ENCODE assay signal across 15 cellular contexts in the genomic region with DNA sequence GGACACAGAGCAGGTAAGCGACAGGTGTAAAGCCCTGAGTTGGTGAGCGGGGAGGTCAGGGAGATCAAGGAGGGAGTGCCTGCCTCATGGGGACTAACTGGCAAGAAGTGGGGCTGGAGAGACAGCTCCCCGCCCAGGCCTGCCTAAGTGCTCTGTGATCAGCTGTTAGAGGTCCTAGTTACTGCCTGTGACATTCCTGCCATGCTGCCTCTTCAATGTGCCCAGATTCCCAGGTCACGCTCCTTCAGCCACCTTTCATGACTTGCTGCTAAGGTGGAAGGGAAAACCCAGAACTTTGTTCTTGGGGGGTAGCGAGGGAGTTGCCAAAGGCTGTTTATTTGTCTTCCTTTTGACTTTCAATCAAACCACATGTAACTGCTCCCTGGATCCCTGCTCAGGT.
DNase-seq lines count a peak whose midpoint lies in the region; ATAC-seq and TF ChIP-seq lines count a peak whose summit lies in the region.
"Had no signal": no experiment of that assay in that cellular context is flagged by ENCODE, and none has a peak within 500 bp of the region (broad histone marks: within the 10 kb centered on the region; RNA-seq: fewer than 3 reads in every experiment).

No MANE protein-coding gene starts in this region.

- intact Hi-C loops in IMR-90 (cut with micrococcal nuclease) (no loop called here), posterior vena cava (cut with DNase I) (no loop called here), right lobe of liver (cut with DNase I) (no loop called here)

- peak overlapping the region; percentile 23 for H3K27ac Mint-ChIP-seq in nephron progenitor cell
- H3K27ac Mint-ChIP-seq: stimulated activated naive B cell treated with anti-CD40 and anti-IgM and Interleukin-4, amounts not matched to agents 10 μg/mL and 1 μg/mL and 100 μg/mL, for 72 hours; T-helper 17 cell had no signal

- peak overlapping the region; percentile 51 to 88; a peak in 3 of 4 replicates for H4K8ac ChIP-seq in IMR-90 (ENCODE audit: low read depth in 2 of 2, low read length in 2 of 2)

- H3K27ac ChIP-seq in BLaER1 = no peak overlapping the region
- H3K27ac ChIP-seq in IMR-90 (ENCODE audit: insufficient read depth, low read length) = peak overlapping the region; percentile 57
- H3K27ac ChIP-seq in coronary artery = no peak overlapping the region
- H3K27ac ChIP-seq in right lobe of liver = peak overlapping the region in 1 of 3 donors; percentile 28

- peak overlapping the region; percentile 95 for H2AK5ac ChIP-seq in IMR-90 (ENCODE audit: low read depth, low read length)

- H3K4me1 ChIP-seq in BLaER1 (peaks cover 36% of the 10 kb centered on the region), IMR-90 (ENCODE audit: control insufficient read depth, insufficient read depth, low read length) (peaks cover 32% of the 10 kb centered on the region), right lobe of liver (no peaks in the 10 kb centered on the region)

- no peaks in the 10 kb centered on the region for H3K36me3 ChIP-seq in BLaER1
- no peaks in the 10 kb centered on the region for H3K36me3 ChIP-seq in IMR-90 (ENCODE audit: control insufficient read depth, insufficient read depth, low read length)
- H3K36me3 ChIP-seq in right lobe of liver = no peaks in the 10 kb centered on the region

- H4K5ac ChIP-seq in IMR-90 (ENCODE audit: low read depth, low read length) = peak overlapping the region; percentile 25

- WGBS in IMR-90 (ENCODE audit: extremely low coverage in 2 of 2, insufficient read length in 1 of 2), 2 experiments = 95% methylated on average over 3 of the region's 5 CpGs; no CpG with 5 or more reads in 1 of the 2 experiments
- WGBS in right lobe of liver (ENCODE audit: insufficient coverage, low coverage, low lambda C conversion rate, missing lambda C conversion rate) = 70% methylated on average over 5 of the region's 5 CpGs

- peaks cover 0 to 39% of the 10 kb centered on the region in 2 experiments; a peak in 2 of 4 replicates for H3K79me1 ChIP-seq in IMR-90 (ENCODE audit: low read depth in 1 of 2, low read length in 2 of 2)

- H2BK5ac ChIP-seq in IMR-90 (ENCODE audit: low read depth, low read length, poor library complexity, severe bottlenecking) = peak overlapping the region; percentile 74

- peak overlapping the region; percentile 62; the same call in 1 of the 2 replicates for H3K56ac ChIP-seq in IMR-90 (ENCODE audit: extremely low read depth, insufficient read depth, low read length)

- H2BK20ac ChIP-seq in IMR-90 (ENCODE audit: low read depth, low read length) = peak overlapping the region; percentile 96

- H3K14ac ChIP-seq in IMR-90 (replicated peaks; ENCODE audit: low read depth, low read length) = peak overlapping the region; percentile 94

- H3K4me3 Mint-ChIP-seq in nephron progenitor cell = no peak overlapping the region
- H3K4me3 Mint-ChIP-seq: T-helper 17 cell had no signal

- no peak for TF ChIP-seq RAD21 in IMR-90 (IDR thresholded peaks at IDR 0.05; ENCODE audit: low read length)

- H3K9me3 ChIP-seq in BLaER1 = no peaks in the 10 kb centered on the region
- H3K9me3 ChIP-seq in IMR-90 (ENCODE audit: control insufficient read depth, insufficient read depth, low read length) = no peaks in the 10 kb centered on the region
- H3K9me3 ChIP-seq in right lobe of liver = no peaks in the 10 kb centered on the region

- peak overlapping the region; percentile 34 for H3K18ac ChIP-seq in IMR-90 (ENCODE audit: low read depth, low read length)

- peak overlapping the region; percentile 32 for H3K4me2 ChIP-seq in BLaER1
- H3K4me2 ChIP-seq in IMR-90 (ENCODE audit: low read depth, low read length) = no peak overlapping the region

- peaks cover 6% of the 10 kb centered on the region for H3K27me3 Mint-ChIP-seq in nephron progenitor cell (ENCODE audit: low read depth, poor library complexity)

- peak overlapping the region; percentile 96 for H4K91ac ChIP-seq in IMR-90 (ENCODE audit: insufficient read depth, low read depth, low read length)

- H3K23ac ChIP-seq in IMR-90 (ENCODE audit: low read depth, low read length) = peak overlapping the region; percentile 85

- H3K4me3 ChIP-seq in BLaER1 (no peak overlapping the region), IMR-90 (ENCODE audit: insufficient read depth, low read depth, low read length) (no peak overlapping the region), coronary artery (peak overlapping the region; percentile 38), right lobe of liver (no peak overlapping the region)

- in situ Hi-C loops in IMR-90 (cut with MboI; ENCODE audit: low sequenced_read_pairs) = no loop called here

- H2AFZ ChIP-seq in IMR-90 (replicated peaks; ENCODE audit: low read length, poor library complexity) = no peak overlapping the region

- dilution Hi-C loops in IMR-90 (cut with HindIII; ENCODE audit: low sequenced_read_pairs, unreplicated experiment) = no loop called here

- peak overlapping the region; percentile 97 for H3K4ac ChIP-seq in IMR-90 (ENCODE audit: low read depth, low read length)

- H3K9ac ChIP-seq in BLaER1 (no peak overlapping the region), IMR-90 (ENCODE audit: low read depth, low read length) (peak overlapping the region; percentile 33; the same call in 1 of the 2 replicates)

- H2AK9ac ChIP-seq in IMR-90 (replicated peaks; ENCODE audit: low read depth, low read length, poor library complexity) = peak overlapping the region; percentile 18

- H4K20me1 ChIP-seq in BLaER1 (no peaks in the 10 kb centered on the region), IMR-90 (ENCODE audit: insufficient read depth, low read length) (no peaks in the 10 kb centered on the region)

- H2BK120ac ChIP-seq in IMR-90 (ENCODE audit: low read depth, low read length) = peak overlapping the region; percentile 96

- peak overlapping the region; percentile 71 for H2BK15ac ChIP-seq in IMR-90 (ENCODE audit: low read depth, low read length)

- ATAC-seq in IMR-90 (ENCODE audit: low read depth) (no peak), right lobe of liver (no peak)
- ATAC-seq: stimulated activated naive B cell treated with anti-CD40 and anti-IgM and Interleukin-4, amounts not matched to agents 10 μg/mL and 1 μg/mL and 100 μg/mL, for 72 hours; T-helper 17 cell had no signal

- no peaks in the 10 kb centered on the region for H3K9me3 Mint-ChIP-seq in nephron progenitor cell

- TF ChIP-seq POLR2A in IMR-90 (IDR thresholded peaks at IDR 0.05; ENCODE audit: low read depth, low read length) = no peak
- TF ChIP-seq POLR2A in right lobe of liver (IDR thresholded peaks at IDR 0.05) = no peak

- peaks cover 40% of the 10 kb centered on the region for H3K9me1 ChIP-seq in IMR-90 (ENCODE audit: insufficient read depth, low read length)

- DNase-seq in IMR-90 (no peak), coronary artery (ENCODE audit: low spot score) (no peak), nephron progenitor cell (no peak), dedifferentiated amniotic fluid mesenchymal stem cell (ENCODE audit: extremely low spot score) (no peak), posterior vena cava (ENCODE audit: low spot score) (no peak), right lobe of liver (no peak)
- DNase-seq in central memory CD4-positive, alpha-beta T cell = no peak
- DNase-seq: activated CD4-positive, alpha-beta T cell treated with anti-CD3 and anti-CD28 coated beads, Interleukin-2, amount 50 U/mL, for 1 hour; amygdala; GOT3; NCI-H2029 treated with DMSO at 0.1 percent for 48 hours; NCI-H774; stimulated activated naive B cell treated with anti-CD40 and anti-IgM and Interleukin-4, amounts not matched to agents 10 μg/mL and 1 μg/mL and 100 μg/mL, for 72 hours; T-helper 17 cell had no signal

- H3K27me3 ChIP-seq in BLaER1 (no peaks in the 10 kb centered on the region), IMR-90 (ENCODE audit: control insufficient read depth, insufficient read depth, low read length) (no peaks in the 10 kb centered on the region), right lobe of liver (no peaks in the 10 kb centered on the region)

- POLR2A ChIA-PET in IMR-90 (lab: Charles Lee; ENCODE audit: unreplicated experiment) = no interaction called here

- CTCF ChIA-PET in IMR-90 (lab: Yijun Ruan, JAX) = interaction anchor here (0.7 kb wide), 1 partner anchor 470 kb away, joined by 3 read pairs; no protein-coding TSS in a partner anchor

- no peaks in the 10 kb centered on the region for H3K36me3 Mint-ChIP-seq in nephron progenitor cell (ENCODE audit: low read depth)
- H3K36me3 Mint-ChIP-seq: stimulated activated naive B cell treated with anti-CD40 and anti-IgM and Interleukin-4, amounts not matched to agents 10 μg/mL and 1 μg/mL and 100 μg/mL, for 72 hours had no signal

- peaks cover 62% of the 10 kb centered on the region for H3K4me1 Mint-ChIP-seq in nephron progenitor cell

- no peak for TF ChIP-seq CTCF in IMR-90 (conservative IDR thresholded peaks at IDR 0.05; ENCODE audit: low read depth, low read length)
- no peak for TF ChIP-seq CTCF in coronary artery (IDR thresholded peaks at IDR 0.05)
- TF ChIP-seq CTCF in nephron progenitor cell (IDR thresholded peaks at IDR 0.05) = no peak
- no peak for TF ChIP-seq CTCF in right lobe of liver (IDR thresholded peaks at IDR 0.05)

- BruUV-seq in IMR-90 (replicated peaks; lab: Mats Ljungman, UMichigan) = no TSS peak

TF ChIP-seq in IMR-90, 13 proteins besides CTCF, POLR2A, EP300 and RAD21 (continues in another document):
- TF ChIP-seq CHD1 (IDR thresholded peaks at IDR 0.05; ENCODE audit: low read depth, low read length) (no peak), BHLHE40 (IDR thresholded peaks at IDR 0.05; ENCODE audit: low read depth, low read length) (no peak), NFE2L2 (IDR thresholded peaks at IDR 0.05; ENCODE audit: low read depth, low read length) (no peak), RCOR1 (IDR thresholded peaks at IDR 0.05; ENCODE audit: insufficient replicate concordance, low read length) (no peak), MAFK (IDR thresholded peaks at IDR 0.05; ENCODE audit: low read depth, low read length) (no peak), FOS (IDR thresholded peaks at IDR 0.05; ENCODE audit: low read depth, low read length) (no peak), MXI1 (IDR thresholded peaks at IDR 0.05; ENCODE audit: borderline replicate concordance, low read depth, low read length) (no peak), SMC3 (IDR thresholded peaks at IDR 0.05; ENCODE audit: low read depth, low read length) (no peak), MAZ (IDR thresholded peaks at IDR 0.05; ENCODE audit: borderline replicate concordance, low read depth, low read length) (no peak), RFX5 (IDR thresholded peaks at IDR 0.05; ENCODE audit: low read depth, low read length) (no peak)
- TF ChIP-seq, protein P1, sequence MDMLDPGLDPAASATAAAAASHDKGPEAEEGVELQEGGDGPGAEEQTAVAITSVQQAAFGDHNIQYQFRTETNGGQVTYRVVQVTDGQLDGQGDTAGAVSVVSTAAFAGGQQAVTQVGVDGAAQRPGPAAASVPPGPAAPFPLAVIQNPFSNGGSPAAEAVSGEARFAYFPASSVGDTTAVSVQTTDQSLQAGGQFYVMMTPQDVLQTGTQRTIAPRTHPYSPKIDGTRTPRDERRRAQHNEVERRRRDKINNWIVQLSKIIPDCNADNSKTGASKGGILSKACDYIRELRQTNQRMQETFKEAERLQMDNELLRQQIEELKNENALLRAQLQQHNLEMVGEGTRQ (IDR thresholded peaks at IDR 0.05; ENCODE audit: low read depth, low read length) = no peak
